18 cellular contexts compared by ENCODE assay signal in the genomic region with DNA sequence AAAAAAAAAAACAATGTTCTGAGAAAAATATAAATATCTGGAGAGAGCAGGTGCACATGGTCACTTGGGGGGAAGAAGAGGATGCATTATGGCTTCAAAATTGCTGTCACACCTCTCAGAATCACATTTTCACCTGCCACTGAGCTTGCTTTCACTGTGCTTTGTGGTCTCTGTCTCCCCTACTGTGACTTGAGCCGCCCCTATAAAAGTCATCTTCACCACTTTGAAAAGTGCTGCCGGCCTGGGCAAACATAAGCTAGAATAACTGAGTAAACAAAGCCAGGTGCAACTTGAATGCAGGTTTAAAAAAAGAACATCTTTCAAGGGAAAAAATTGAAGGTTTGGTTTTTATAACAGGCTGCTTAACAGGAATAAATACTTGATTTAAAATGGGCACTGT.
DNase-seq lines count a peak whose midpoint lies in the region; ATAC-seq and TF ChIP-seq lines count a peak whose summit lies in the region.
"Had no signal": no experiment of that assay in that cellular context is flagged by ENCODE, and none has a peak within 500 bp of the region (broad histone marks: within the 10 kb centered on the region; RNA-seq: fewer than 3 reads in every experiment).

No MANE protein-coding gene starts in this region.

- H3K27me3 ChIP-seq in endocrine pancreas (ENCODE audit: control insufficient read depth, insufficient read depth, low read length) (no peaks in the 10 kb centered on the region), gastroesophageal sphincter (peaks cover 3% of the 10 kb centered on the region)
- H3K27me3 ChIP-seq: ascending aorta, gastrocnemius medialis, neutrophil, thyroid gland had no signal

- no peak for TF ChIP-seq POLR2A in gastroesophageal sphincter (IDR thresholded peaks at IDR 0.05)

- peaks cover 12% of the 10 kb centered on the region for H3K4me1 ChIP-seq in endocrine pancreas (ENCODE audit: control insufficient read depth, insufficient read depth, low read length)
- no peaks in the 10 kb centered on the region for H3K4me1 ChIP-seq in gastroesophageal sphincter
- H3K4me1 ChIP-seq: ascending aorta, gastrocnemius medialis, lower lobe of right lung, thyroid gland had no signal

- DNase-seq in NCI-H1092 (lab: John Stamatoyannopoulos, UW) = peak; percentile 86
- DNase-seq in NCI-H2029 treated with DMSO at 0.1 percent for 48 hours (lab: John Stamatoyannopoulos, UW) = peak; percentile 96
- DNase-seq in NCI-H345 treated with DMSO at 0.1 percent for 48 hours (lab: John Stamatoyannopoulos, UW; ENCODE audit: unreplicated experiment) = peak; percentile 98
- no peak for DNase-seq in Ammon's horn (ENCODE audit: low spot score)
- DNase-seq: CD4-positive, alpha-beta memory T cell; gastrocnemius medialis; islet precursor cell; lower lobe of right lung; NCI-H1694 treated with DMSO at 0.1 percent for 48 hours; stimulated activated CD4-positive, alpha-beta T cell treated with anti-CD3 and anti-CD28 coated beads, Interleukin-4, amount 100 ng/mL, for 1 hour; stimulated activated naive CD8-positive, alpha-beta T cell treated with anti-CD3 and anti-CD28 coated beads, Interleukin-15, Interleukin-2, amounts not matched to agents 100 U/mL and 50 U/mL, for 24 hours; thyroid gland had no signal

- H3K9me3 ChIP-seq in endocrine pancreas (ENCODE audit: control insufficient read depth, low read length) (no peaks in the 10 kb centered on the region), gastroesophageal sphincter (no peaks in the 10 kb centered on the region)
- H3K9me3 ChIP-seq: ascending aorta, gastrocnemius medialis, lower lobe of right lung, neutrophil, thyroid gland had no signal

- no peak overlapping the region for H3K9ac ChIP-seq in endocrine pancreas (ENCODE audit: control insufficient read depth, insufficient read depth, low read length)

- no peak for ATAC-seq in HG02852 (IDR thresholded peaks at IDR 0.05; ENCODE audit: unreplicated experiment)
- no peak for ATAC-seq in gastroesophageal sphincter
- no peak for ATAC-seq in GM19395 (IDR thresholded peaks at IDR 0.05; ENCODE audit: unreplicated experiment)
- ATAC-seq: gastrocnemius medialis; lower lobe of right lung; stimulated activated naive CD8-positive, alpha-beta T cell treated with anti-CD3 and anti-CD28 coated beads, Interleukin-15, Interleukin-2, amounts not matched to agents 100 U/mL and 50 U/mL, for 24 hours had no signal

- WGBS in gastroesophageal sphincter (ENCODE audit: low coverage in 1 of 2), 2 donors = 8% methylated on average over 2 of the region's 2 CpGs

- TF ChIP-seq CTCF in gastroesophageal sphincter (IDR thresholded peaks at IDR 0.05) = no peak

- H3K4me3 ChIP-seq in endocrine pancreas (ENCODE audit: control insufficient read depth, insufficient read depth, low read length) (peak overlapping the region; percentile 34), gastroesophageal sphincter (no peak overlapping the region)
- H3K4me3 ChIP-seq: ascending aorta, gastrocnemius medialis, lower lobe of right lung, thyroid gland had no signal

- H3K27ac ChIP-seq in gastroesophageal sphincter = no peak overlapping the region
- H3K27ac ChIP-seq: ascending aorta, gastrocnemius medialis, lower lobe of right lung, neutrophil, thyroid gland had no signal

- TF ChIP-seq EP300 in gastroesophageal sphincter (IDR thresholded peaks at IDR 0.05) = no peak

- no peaks in the 10 kb centered on the region for H3K36me3 ChIP-seq in endocrine pancreas (ENCODE audit: control insufficient read depth, insufficient read depth, low read length)
- H3K36me3 ChIP-seq in gastroesophageal sphincter = no peaks in the 10 kb centered on the region
- H3K36me3 ChIP-seq: ascending aorta, gastrocnemius medialis, lower lobe of right lung, neutrophil, thyroid gland had no signal
